Comparison of ENCODE assay signal across 8 cellular contexts in the genomic region with DNA sequence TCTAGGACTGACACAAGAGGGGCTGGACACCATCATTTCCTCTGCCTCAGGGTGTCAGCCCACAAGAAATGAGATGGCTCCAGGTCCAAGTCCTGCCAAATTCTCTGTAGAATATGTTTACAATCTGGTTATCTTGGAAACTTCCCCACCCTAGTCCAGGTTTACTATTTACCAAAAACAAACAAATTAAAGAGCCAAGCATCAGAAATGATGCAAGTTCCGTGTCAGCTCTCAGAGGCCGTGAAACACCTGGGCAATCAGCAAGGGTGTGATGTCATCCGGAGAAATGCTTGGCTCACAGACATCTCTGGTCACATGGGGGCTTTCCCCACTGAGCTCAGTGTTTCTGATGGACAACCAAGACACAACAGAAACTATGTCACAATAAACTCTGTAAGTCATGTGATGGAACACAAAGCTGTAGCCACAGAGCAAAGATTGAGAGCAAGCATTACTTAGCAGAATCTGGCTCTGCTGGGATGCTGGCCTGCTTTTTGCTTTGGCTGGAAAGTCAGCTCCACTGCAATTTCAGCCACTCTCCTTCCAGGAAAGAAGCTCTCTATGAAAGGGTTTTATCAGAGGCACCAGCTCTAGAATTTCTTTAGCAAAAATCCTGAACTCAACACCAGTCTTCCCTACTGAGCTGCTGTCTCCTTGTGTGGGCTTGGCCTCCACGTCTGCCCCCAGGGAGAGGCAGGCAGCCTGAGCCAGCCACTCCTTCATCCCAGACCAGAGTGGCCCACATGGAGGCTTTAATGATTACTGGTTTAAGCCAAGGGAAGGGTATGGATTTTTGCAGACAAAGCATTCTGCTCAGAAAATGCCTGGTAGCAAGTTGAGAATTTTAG. TPM values are rescaled to one million over a fixed set of nuclear protein-coding genes. Genes with fewer than 3 reads are reported as not detected.
DNase-seq lines count a peak whose midpoint lies in the region; ATAC-seq and TF ChIP-seq lines count a peak whose summit lies in the region.

No MANE protein-coding gene starts in this region.

- H3K27me3 ChIP-seq in AG04450 (ENCODE audit: control insufficient read depth, insufficient read depth, low read length) = no peaks in the 10 kb centered on the region
- no peaks in the 10 kb centered on the region for H3K27me3 ChIP-seq in PC-3 (ENCODE audit: low read length)
- no peaks in the 10 kb centered on the region for H3K27me3 ChIP-seq in dorsolateral prefrontal cortex

- no peaks in the 10 kb centered on the region for H3K9me3 Mint-ChIP-seq in nephron

- H3K79me2 ChIP-seq in PC-3 (ENCODE audit: low read length) = no peaks in the 10 kb centered on the region

- peak overlapping the region; percentile 89 for H3K27ac ChIP-seq in AG04450 (ENCODE audit: low read depth, low read length)
- peak overlapping the region; percentile 92 for H3K27ac ChIP-seq in PC-3 (ENCODE audit: low read length)
- peak overlapping the region; percentile 18 to 90 (median 80) for H3K27ac ChIP-seq in dorsolateral prefrontal cortex

- H3K36me3 ChIP-seq in PC-3 (ENCODE audit: low read depth, low read length) = no peaks in the 10 kb centered on the region

- no peaks in the 10 kb centered on the region for H3K9me2 ChIP-seq in PC-3 (replicated peaks; ENCODE audit: low read length)

- POLR2A ChIA-PET in AG04450 (lab: Yijun Ruan, JAX) = interaction anchor here (1.4 to 2.1 kb wide), 3 partner anchors 9 to 120 kb away, joined by 5 to 9 read pairs (median 8); partner anchors contain the start of gene ATF3
- POLR2A ChIA-PET in PC-3 (lab: Charles Lee; ENCODE audit: unreplicated experiment) = interaction anchor here (0.7 to 0.9 kb wide), 3 partner anchors 25 to 254 kb away, joined by 3 to 7 read pairs (median 3); no protein-coding TSS in a partner anchor

- H3K4me3 ChIP-seq in AG04450 (ENCODE audit: low read depth, low read length) (no peak overlapping the region), PC-3 (ENCODE audit: low read length) (no peak overlapping the region), dorsolateral prefrontal cortex (peak overlapping the region in 1 of 59 donors; percentile 0)

- ATAC-seq in HG02884 (IDR thresholded peaks at IDR 0.05; ENCODE audit: unreplicated experiment) = peak; percentile 66
- ATAC-seq in PC-3 = no peak; the same call in 1 of the 2 replicates

- in situ Hi-C loops in GM13976 (cut with MboI; ENCODE audit: low sequenced_read_pairs, unreplicated experiment) = loop anchor here (10.0 kb wide), 1 partner anchor 286 kb away; no protein-coding TSS in a partner anchor

- H3F3A ChIP-seq in PC-3 (ENCODE audit: low read length, unreplicated experiment) = no peaks in the 10 kb centered on the region

- peaks cover 10% of the 10 kb centered on the region for H3K4me1 Mint-ChIP-seq in nephron

- H3K27me3 Mint-ChIP-seq in nephron (ENCODE audit: low read depth) = peaks cover 13% of the 10 kb centered on the region

- no peak overlapping the region for H2AFZ ChIP-seq in PC-3 (ENCODE audit: low read length)

- DNase-seq in AG04450 (ENCODE audit: low read depth, low spot score) (peak; percentile 81), GM13976 (ENCODE audit: low spot score) (peak; percentile 81), PC-3 (peak; percentile 76), dorsolateral prefrontal cortex (peak in 5 of 10 donors; percentile 60 to 80 (median 66)), NCI-H1105 (lab: John Stamatoyannopoulos, UW) (no peak), DMS79 treated with DMSO at 0.1 percent for 48 hours (lab: John Stamatoyannopoulos, UW) (no peak)

- H4K20me1 ChIP-seq in PC-3 (ENCODE audit: low read length) = no peaks in the 10 kb centered on the region

- peaks cover 49% of the 10 kb centered on the region for H3K4me1 ChIP-seq in PC-3 (ENCODE audit: insufficient read depth, low read length)

- intact Hi-C loops in PC-3 (cut with micrococcal nuclease) = loop anchor here (5.0 kb wide), 1 partner anchor 529 kb away; the partner anchor contains the start of gene ANGEL2
- intact Hi-C loops in dorsolateral prefrontal cortex (cut with DNase I) = no loop called here

- peak overlapping the region; percentile 57 for H3K9ac ChIP-seq in PC-3 (ENCODE audit: low read length)

- TF ChIP-seq CTCF in AG04450 (IDR thresholded peaks at IDR 0.05; ENCODE audit: low read depth, low read length) = no peak
- TF ChIP-seq CTCF in GM13976 (IDR thresholded peaks at IDR 0.05; ENCODE audit: borderline replicate concordance, control extremely low read depth, extremely low read depth, insufficient read depth, missing control alignments) = no peak
- TF ChIP-seq CTCF in PC-3 (conservative IDR thresholded peaks at IDR 0.05; ENCODE audit: low read depth, low read length) = no peak
- peak in 2 of 56 donors; percentile 25 to 29 for TF ChIP-seq CTCF in dorsolateral prefrontal cortex (IDR thresholded peaks at IDR 0.05 in 54 of 56, conservative IDR thresholded peaks at IDR 0.05 in 2 of 56; ENCODE audit: low read depth in 1 of 56, partially characterized antibody in 56 of 56)
- no peak for TF ChIP-seq CTCF in nephron (IDR thresholded peaks at IDR 0.05; ENCODE audit: unreplicated experiment in 3 of 3)

- H3K4me3 Mint-ChIP-seq in nephron = no peak overlapping the region

- H3K9me3 ChIP-seq in AG04450 (ENCODE audit: control insufficient read depth, insufficient read depth, low read length) (no peaks in the 10 kb centered on the region), PC-3 (ENCODE audit: low read length) (no peaks in the 10 kb centered on the region)

- H3K27ac Mint-ChIP-seq in nephron = peak overlapping the region in 2 of 3 experiments; percentile 62 to 68

- TSS peak; percentile 54 for BruUV-seq in PC-3 (replicated peaks; lab: Mats Ljungman, UMichigan)

- CTCF ChIA-PET in AG04450 (lab: Charles Lee) (interaction anchor here (0.8 to 2.7 kb wide), 4 partner anchors 10 to 119 kb away, joined by 3 to 27 read pairs (median 4); partner anchors contain the start of gene ATF3), PC-3 (lab: Charles Lee) (interaction anchor here (0.6 to 1.5 kb wide), 2 partner anchors 12 to 33 kb away, joined by 3 to 5 read pairs; no protein-coding TSS in a partner anchor)

- peak overlapping the region; percentile 6 for H3K4me2 ChIP-seq in PC-3 (ENCODE audit: low read length)

- no peaks in the 10 kb centered on the region for H3K36me3 Mint-ChIP-seq in nephron (ENCODE audit: low read depth)

RNA-seq across cellular contexts. Expression of gene NENF, which starts 55.9 kb away (rescaled TPM):
- polyA plus RNA-seq in AG04450 (2011; rRNA removed) = 73.4 and 81.7 TPM in 2 replicates
- 17.2 and 22.2 TPM in 2 replicates for polyA minus RNA-seq in AG04450 (2011; rRNA and poly(A)+ RNA removed)
- total RNA-seq in PC-3 (2014; rRNA removed) = 153 and 161 TPM in 2 replicates
- total RNA-seq in dorsolateral prefrontal cortex = 100 to 1,000 TPM in 3 of 120 experiments, 10 to 100 TPM in 117; 43.3 to 144 (median 67.5) TPM

Comparison
In these comparisons a context has a peak if more than half of its experiments do, and no peak if none do; other contexts are left out.
1. DNase-seq: peak in AG04450 (single experiment), GM13976 (single experiment) and PC-3 (single experiment); none in NCI-H1105 (single experiment) and DMS79 treated with DMSO at 0.1 percent for 48 hours (single experiment).
2. Peak in every context shown above with its lines, with median percentiles within 50 percentile points of each other: H3K27ac ChIP-seq.